In the genomic region with DNA sequence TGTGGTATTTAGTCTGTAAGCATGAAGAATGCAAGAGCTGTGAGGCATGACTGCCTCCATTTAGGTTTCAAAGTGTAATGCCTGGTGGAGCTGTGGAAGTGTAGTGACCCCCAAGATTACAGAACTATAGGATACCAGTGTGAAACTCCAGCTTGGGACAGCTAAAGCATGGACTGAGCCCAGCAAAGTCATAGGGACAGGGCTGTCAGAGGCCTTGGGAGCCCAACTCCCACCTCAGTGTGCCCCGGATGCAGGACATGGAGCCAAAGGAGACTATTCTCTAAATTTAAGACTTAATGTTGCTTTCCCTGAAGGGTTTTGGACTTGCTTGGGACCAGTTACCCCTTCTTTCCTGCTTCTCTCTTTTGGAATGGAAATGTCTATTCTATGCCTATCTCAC, we compare ENCODE assay signal across 24 cellular contexts. TPM values are rescaled to one million over a fixed set of nuclear protein-coding genes. Genes with fewer than 3 reads are reported as not detected.
DNase-seq lines count a peak whose midpoint lies in the region; ATAC-seq and TF ChIP-seq lines count a peak whose summit lies in the region.
"Had no signal": no experiment of that assay in that cellular context is flagged by ENCODE, and none has a peak within 500 bp of the region (broad histone marks: within the 10 kb centered on the region; RNA-seq: fewer than 3 reads in every experiment).

No MANE protein-coding gene starts in this region.

- no peak for ATAC-seq in activated naive CD8-positive, alpha-beta T cell treated with anti-CD3 and anti-CD28 coated beads, Interleukin-2, amount 50 U/mL, for 24 hours
- no peak for ATAC-seq in stimulated activated effector memory CD8-positive, alpha-beta T cell treated with anti-CD3 and anti-CD28 coated beads, Interleukin-12 subunit alpha, Interleukin-12 subunit beta, amount 100 ng/mL, for 72 hours
- no peak for ATAC-seq in HG03378 (IDR thresholded peaks at IDR 0.05; ENCODE audit: unreplicated experiment)

- TF ChIP-seq EP300 in sigmoid colon (IDR thresholded peaks at IDR 0.05), result no peak

- H3K36me3 ChIP-seq in sigmoid colon, result no peaks in the 10 kb centered on the region
- H3K36me3 ChIP-seq: BE2C, SJCRH30 had no signal

- H3K9me3 Mint-ChIP-seq in T-helper 1 cell treated with Interleukin-12 subunit alpha and Interleukin-12 subunit beta and Interleukin-4 antibody, amounts not matched to agents 30 μg/mL and 1 μg/mL, for 36 hours, result peaks cover 4% of the 10 kb centered on the region
- H3K9me3 Mint-ChIP-seq in activated naive CD4-positive, alpha-beta T cell treated with anti-CD3 and anti-CD28 coated beads, Interleukin-2, amount 50 U/mL, for 24 hours, result no peaks in the 10 kb centered on the region
- H3K9me3 Mint-ChIP-seq in activated naive CD4-positive, alpha-beta T cell treated with anti-CD3 and anti-CD28 coated beads for 36 hours, result no peaks in the 10 kb centered on the region
- no peaks in the 10 kb centered on the region for H3K9me3 Mint-ChIP-seq in activated naive CD8-positive, alpha-beta T cell treated with anti-CD3 and anti-CD28 coated beads, Interleukin-2, amount 50 U/mL, for 24 hours
- no peaks in the 10 kb centered on the region for H3K9me3 Mint-ChIP-seq in stimulated activated effector memory CD8-positive, alpha-beta T cell treated with anti-CD3 and anti-CD28 coated beads, Interleukin-12 subunit alpha, Interleukin-12 subunit beta, amount 100 ng/mL, for 72 hours

- H3K4me3 Mint-ChIP-seq in T-helper 1 cell treated with Interleukin-12 subunit alpha and Interleukin-12 subunit beta and Interleukin-4 antibody, amounts not matched to agents 30 μg/mL and 1 μg/mL, for 36 hours, result no peak overlapping the region
- no peak overlapping the region for H3K4me3 Mint-ChIP-seq in activated naive CD4-positive, alpha-beta T cell treated with anti-CD3 and anti-CD28 coated beads, Interleukin-2, amount 50 U/mL, for 24 hours
- H3K4me3 Mint-ChIP-seq in activated naive CD4-positive, alpha-beta T cell treated with anti-CD3 and anti-CD28 coated beads for 36 hours, result no peak overlapping the region
- H3K4me3 Mint-ChIP-seq in activated naive CD8-positive, alpha-beta T cell treated with anti-CD3 and anti-CD28 coated beads, Interleukin-2, amount 50 U/mL, for 24 hours, result no peak overlapping the region
- H3K4me3 Mint-ChIP-seq in stimulated activated effector memory CD8-positive, alpha-beta T cell treated with anti-CD3 and anti-CD28 coated beads, Interleukin-12 subunit alpha, Interleukin-12 subunit beta, amount 100 ng/mL, for 72 hours, result no peak overlapping the region
- H3K4me3 Mint-ChIP-seq: CD4-positive, CD25-positive, alpha-beta regulatory T cell had no signal

- H3K27ac Mint-ChIP-seq in T-helper 1 cell treated with Interleukin-12 subunit alpha and Interleukin-12 subunit beta and Interleukin-4 antibody, amounts not matched to agents 30 μg/mL and 1 μg/mL, for 36 hours, result peak overlapping the region; percentile 62
- H3K27ac Mint-ChIP-seq in activated naive CD4-positive, alpha-beta T cell treated with anti-CD3 and anti-CD28 coated beads, Interleukin-2, amount 50 U/mL, for 24 hours, result peak overlapping the region; percentile 6
- no peak overlapping the region for H3K27ac Mint-ChIP-seq in activated naive CD4-positive, alpha-beta T cell treated with anti-CD3 and anti-CD28 coated beads for 36 hours
- H3K27ac Mint-ChIP-seq in activated naive CD8-positive, alpha-beta T cell treated with anti-CD3 and anti-CD28 coated beads, Interleukin-2, amount 50 U/mL, for 24 hours, result peak overlapping the region; percentile 1
- peak overlapping the region; percentile 14 for H3K27ac Mint-ChIP-seq in stimulated activated effector memory CD8-positive, alpha-beta T cell treated with anti-CD3 and anti-CD28 coated beads, Interleukin-12 subunit alpha, Interleukin-12 subunit beta, amount 100 ng/mL, for 72 hours

- no peaks in the 10 kb centered on the region for H3K9me3 ChIP-seq in sigmoid colon
- H3K9me3 ChIP-seq: BE2C, SJCRH30 had no signal

- no peaks in the 10 kb centered on the region for H3K27me3 Mint-ChIP-seq in T-helper 1 cell treated with Interleukin-12 subunit alpha and Interleukin-12 subunit beta and Interleukin-4 antibody, amounts not matched to agents 30 μg/mL and 1 μg/mL, for 36 hours (ENCODE audit: low read depth)
- no peaks in the 10 kb centered on the region for H3K27me3 Mint-ChIP-seq in activated naive CD4-positive, alpha-beta T cell treated with anti-CD3 and anti-CD28 coated beads, Interleukin-2, amount 50 U/mL, for 24 hours
- H3K27me3 Mint-ChIP-seq in activated naive CD4-positive, alpha-beta T cell treated with anti-CD3 and anti-CD28 coated beads for 36 hours (ENCODE audit: low read depth), result no peaks in the 10 kb centered on the region
- H3K27me3 Mint-ChIP-seq in activated naive CD8-positive, alpha-beta T cell treated with anti-CD3 and anti-CD28 coated beads, Interleukin-2, amount 50 U/mL, for 24 hours, result no peaks in the 10 kb centered on the region
- H3K27me3 Mint-ChIP-seq: CD4-positive, CD25-positive, alpha-beta regulatory T cell had no signal

- H3K27ac ChIP-seq in sigmoid colon, result no peak overlapping the region
- H3K27ac ChIP-seq: KMS-11, PC-9, SJCRH30 had no signal

- H3K27me3 ChIP-seq in sigmoid colon, result no peaks in the 10 kb centered on the region
- H3K27me3 ChIP-seq: SJCRH30 had no signal

- H3K4me1 ChIP-seq in sigmoid colon, result no peaks in the 10 kb centered on the region
- H3K4me1 ChIP-seq: BE2C had no signal

- no peak overlapping the region for H3K4me3 ChIP-seq in sigmoid colon
- H3K4me3 ChIP-seq: PC-9, SJCRH30 had no signal

- H3K36me3 Mint-ChIP-seq in T-helper 1 cell treated with Interleukin-12 subunit alpha and Interleukin-12 subunit beta and Interleukin-4 antibody, amounts not matched to agents 30 μg/mL and 1 μg/mL, for 36 hours (ENCODE audit: low read depth), result peaks cover 23% of the 10 kb centered on the region
- H3K36me3 Mint-ChIP-seq in activated naive CD4-positive, alpha-beta T cell treated with anti-CD3 and anti-CD28 coated beads, Interleukin-2, amount 50 U/mL, for 24 hours, result peaks cover 3% of the 10 kb centered on the region
- no peaks in the 10 kb centered on the region for H3K36me3 Mint-ChIP-seq in activated naive CD4-positive, alpha-beta T cell treated with anti-CD3 and anti-CD28 coated beads for 36 hours (ENCODE audit: low read depth)
- H3K36me3 Mint-ChIP-seq in activated naive CD8-positive, alpha-beta T cell treated with anti-CD3 and anti-CD28 coated beads, Interleukin-2, amount 50 U/mL, for 24 hours (ENCODE audit: low read depth), result peaks cover 7% of the 10 kb centered on the region
- peaks cover 15% of the 10 kb centered on the region for H3K36me3 Mint-ChIP-seq in stimulated activated effector memory CD8-positive, alpha-beta T cell treated with anti-CD3 and anti-CD28 coated beads, Interleukin-12 subunit alpha, Interleukin-12 subunit beta, amount 100 ng/mL, for 72 hours

- CTCF ChIA-PET in activated naive CD4-positive, alpha-beta T cell treated with anti-CD3 and anti-CD28 coated beads for 36 hours (lab: Charles Lee), result no interaction called here

- TF ChIP-seq CTCF in sigmoid colon (IDR thresholded peaks at IDR 0.05), result no peak

- 92 to 96% methylated on average over 1 of the region's 1 CpG for WGBS in sigmoid colon, 2 donors

- TF ChIP-seq POLR2A in sigmoid colon (IDR thresholded peaks at IDR 0.05), result no peak

- intact Hi-C loops in activated naive CD4-positive, alpha-beta T cell treated with anti-CD3 and anti-CD28 coated beads for 36 hours (cut with micrococcal nuclease), result no loop called here
- intact Hi-C loops in sigmoid colon (cut with DNase I), result no loop called here

- H3K4me1 Mint-ChIP-seq in T-helper 1 cell treated with Interleukin-12 subunit alpha and Interleukin-12 subunit beta and Interleukin-4 antibody, amounts not matched to agents 30 μg/mL and 1 μg/mL, for 36 hours (ENCODE audit: low read depth), result peaks cover 51% of the 10 kb centered on the region
- peaks cover 42% of the 10 kb centered on the region for H3K4me1 Mint-ChIP-seq in activated naive CD4-positive, alpha-beta T cell treated with anti-CD3 and anti-CD28 coated beads, Interleukin-2, amount 50 U/mL, for 24 hours
- peaks cover 31% of the 10 kb centered on the region for H3K4me1 Mint-ChIP-seq in activated naive CD4-positive, alpha-beta T cell treated with anti-CD3 and anti-CD28 coated beads for 36 hours (ENCODE audit: low read depth)
- H3K4me1 Mint-ChIP-seq in activated naive CD8-positive, alpha-beta T cell treated with anti-CD3 and anti-CD28 coated beads, Interleukin-2, amount 50 U/mL, for 24 hours, result peaks cover 69% of the 10 kb centered on the region
- peaks cover 47% of the 10 kb centered on the region for H3K4me1 Mint-ChIP-seq in stimulated activated effector memory CD8-positive, alpha-beta T cell treated with anti-CD3 and anti-CD28 coated beads, Interleukin-12 subunit alpha, Interleukin-12 subunit beta, amount 100 ng/mL, for 72 hours

- DNase-seq in T-helper 1 cell, result no peak
- DNase-seq in activated naive CD4-positive, alpha-beta T cell treated with anti-CD3 and anti-CD28 coated beads for 36 hours, result no peak
- DNase-seq in activated naive CD8-positive, alpha-beta T cell treated with anti-CD3 and anti-CD28 coated beads, Interleukin-2, amount 50 U/mL, for 24 hours, result no peak
- DNase-seq in stimulated activated effector memory CD8-positive, alpha-beta T cell treated with anti-CD3 and anti-CD28 coated beads, Interleukin-12 subunit alpha, Interleukin-12 subunit beta, amount 100 ng/mL, for 72 hours (ENCODE audit: low spot score in 2 of 2), result no peak
- DNase-seq in sigmoid colon, result no peak
- DNase-seq: 8988T; BE2C; CD4-positive, CD25-positive, alpha-beta regulatory T cell; COR-L47; DMS53; EL; GOT3; NCI-H1417; NCI-H187; NCI-H2107; NCI-H2227 treated with DMSO at 0.1 percent for 48 hours; NCI-H510A treated with DMSO at 0.1 percent for 48 hours; NCI-H774; PC-9; SJCRH30 had no signal

RNA-seq across cellular contexts. Expression of a gene that starts 10.8 kb away (rescaled TPM):
- under 1 TPM; 0.25 to 0.26 TPM for total RNA-seq in activated naive CD4-positive, alpha-beta T cell treated with anti-CD3 and anti-CD28 coated beads for 36 hours
- total RNA-seq in sigmoid colon, result under 1 TPM in 1 of 4 donors, not detected in 3; 0.66 TPM
- 1 to 10 TPM in 2 of 3 donors, under 1 TPM in 1; 0.92 to 3.5 (median 3.0) TPM for polyA plus RNA-seq in sigmoid colon
- total RNA-seq: PC-9, SJCRH30 had no signal

RNA-seq across cellular contexts. Expression of a gene that starts 19.9 kb away (rescaled TPM):
- 10 to 100 TPM; 91.7 to 94.6 TPM for total RNA-seq in activated naive CD4-positive, alpha-beta T cell treated with anti-CD3 and anti-CD28 coated beads for 36 hours
- total RNA-seq in sigmoid colon, result 100 to 1,000 TPM; 193 to 301 (median 240) TPM
- 10 to 100 TPM; 17.1 to 38.0 (median 34.8) TPM for polyA plus RNA-seq in sigmoid colon

RNA-seq across cellular contexts. Expression of a gene that starts 45.1 kb away (rescaled TPM):
- not detected for total RNA-seq in activated naive CD4-positive, alpha-beta T cell treated with anti-CD3 and anti-CD28 coated beads for 36 hours
- total RNA-seq in sigmoid colon, result not detected
- polyA plus RNA-seq in sigmoid colon, result not detected
- total RNA-seq: CD4-positive, CD25-positive, alpha-beta regulatory T cell; PC-9 had no signal
- polyA plus RNA-seq: CD4-positive, CD25-positive, alpha-beta regulatory T cell had no signal

RNA-seq across cellular contexts. Expression of a gene that starts 50.8 kb away (rescaled TPM):
- total RNA-seq in activated naive CD4-positive, alpha-beta T cell treated with anti-CD3 and anti-CD28 coated beads for 36 hours, result 10 to 100 TPM; 22.0 to 22.3 TPM
- total RNA-seq in sigmoid colon, result 10 to 100 TPM; 15.3 to 32.7 (median 17.3) TPM
- 10 to 100 TPM in 1 of 3 donors, 1 to 10 TPM in 2; 4.2 to 11.8 (median 6.7) TPM for polyA plus RNA-seq in sigmoid colon
